ENCODE assay signal across 15 cellular contexts in genomic region chr1:68136187-68136586, GRCh38.
DNase-seq lines count a peak whose midpoint lies in the region; ATAC-seq and TF ChIP-seq lines count a peak whose summit lies in the region.
"Had no signal": no experiment of that assay in that cellular context is flagged by ENCODE, and none has a peak within 500 bp of the region (broad histone marks: within the 10 kb centered on the region; RNA-seq: fewer than 3 reads in every experiment).

No MANE protein-coding gene starts in this region.

- no peak overlapping the region for H3K4me3 ChIP-seq in astrocyte of the spinal cord (ENCODE audit: low read depth, low read length)
- H3K4me3 ChIP-seq: A549 had no signal

- H3K4me1 ChIP-seq in foreskin keratinocyte, result no peaks in the 10 kb centered on the region
- H3K4me1 ChIP-seq: A549 had no signal

- TF ChIP-seq CTCF in astrocyte of the spinal cord (IDR thresholded peaks at IDR 0.05; ENCODE audit: low read depth, low read length), result no peak
- no peak for TF ChIP-seq CTCF in foreskin keratinocyte (conservative IDR thresholded peaks at IDR 0.05)

- no peak overlapping the region for H3K27ac Mint-ChIP-seq in T-cell

- DNase-seq in COLO829 (ENCODE audit: low spot score) (peak; percentile 67), HT1080 (ENCODE audit: low read depth) (peak; percentile 32), astrocyte of the spinal cord (ENCODE audit: low read depth, low spot score) (peak; percentile 15), foreskin keratinocyte (peak in 1 of 2 donors; percentile 66), hepatic stellate cell (ENCODE audit: low spot score) (no peak), GOT3 (lab: John Stamatoyannopoulos, UW) (no peak), T-cell (no peak)
- DNase-seq: DMS79 treated with DMSO at 0.1 percent for 48 hours; NCI-H146; NCI-H69; NK-92 treated with Interleukin-12 subunit alpha and Interleukin-12 subunit beta, amount 100 ng/mL, for 24 hours; SHP77 had no signal

- no peak overlapping the region for H3K27ac ChIP-seq in foreskin keratinocyte
- H3K27ac ChIP-seq: A549 had no signal

- H3K4me1 Mint-ChIP-seq in T-cell, result no peaks in the 10 kb centered on the region
- H3K4me1 Mint-ChIP-seq: CD14-positive monocyte had no signal

- POLR2A ChIA-PET in T-cell (lab: Charles Lee), result no interaction called here

- H3K27me3 Mint-ChIP-seq in T-cell, result peaks cover 2 to 16% of the 10 kb centered on the region in 2 donors

- H3K4me3 Mint-ChIP-seq in T-cell, result no peak overlapping the region
- H3K4me3 Mint-ChIP-seq: CD14-positive monocyte had no signal

- CTCF ChIA-PET in T-cell (lab: Charles Lee), result no interaction called here

- in situ Hi-C loops in astrocyte of the spinal cord (cut with HindIII; ENCODE audit: low sequenced_read_pairs), result no loop called here

- no peaks in the 10 kb centered on the region for H3K27me3 ChIP-seq in foreskin keratinocyte

- ATAC-seq in foreskin keratinocyte (peak; percentile 93), HG02588 (IDR thresholded peaks at IDR 0.05; ENCODE audit: unreplicated experiment) (no peak), T-cell (replicated peaks in 1 of 4) (no peak)
- ATAC-seq: A549 had no signal

- H3K9me3 Mint-ChIP-seq in T-cell, result no peaks in the 10 kb centered on the region

- no peaks in the 10 kb centered on the region for H3K36me3 Mint-ChIP-seq in T-cell

Comparison
In these comparisons a context has a peak if more than half of its experiments do, and no peak if none do; other contexts are left out.
1. DNase-seq: peak in COLO829 (single experiment), HT1080 (single experiment) and astrocyte of the spinal cord (single experiment); none in hepatic stellate cell (single experiment), GOT3 (single experiment) and T-cell (0 of 34).